In the genomic region with DNA sequence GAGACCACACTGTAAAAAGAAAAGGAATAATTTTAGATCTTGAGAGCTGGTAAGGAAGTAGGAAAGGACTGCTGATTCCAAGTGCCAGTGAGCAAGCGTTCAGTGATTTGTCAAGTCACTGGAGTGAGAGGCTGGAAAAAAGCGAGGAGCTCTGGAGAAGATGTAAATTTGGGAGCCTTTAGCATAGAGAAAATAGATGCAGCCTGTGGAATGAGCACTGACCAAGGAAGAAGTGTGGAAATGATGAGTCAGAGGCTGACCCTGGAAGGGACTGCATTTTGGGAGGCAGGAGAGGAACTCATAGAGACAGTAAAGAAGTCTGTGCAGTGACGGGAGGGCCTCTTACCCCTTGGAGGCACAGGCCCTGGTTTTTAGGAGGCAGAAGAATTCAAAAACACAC, we compare ENCODE assay signal across 17 cellular contexts. TPM values are rescaled to one million over a fixed set of nuclear protein-coding genes. Genes with fewer than 3 reads are reported as not detected.
DNase-seq lines count a peak whose midpoint lies in the region; FAIRE-seq and TF ChIP-seq lines count a peak whose summit lies in the region.
"Had no signal": no experiment of that assay in that cellular context is flagged by ENCODE, and none has a peak within 500 bp of the region (broad histone marks: within the 10 kb centered on the region; RNA-seq: fewer than 3 reads in every experiment).

No MANE protein-coding gene starts in this region.

- TF ChIP-seq POLR2A in uterus (IDR thresholded peaks at IDR 0.05): no peak

- intact Hi-C loops in uterus (cut with DNase I; ENCODE audit: low total_unique reads): no loop called here

- peak overlapping the region; percentile 53 to 54 for H3K27ac ChIP-seq in uterus

- no peaks in the 10 kb centered on the region for H3K4me1 Mint-ChIP-seq in activated naive CD8-positive, alpha-beta T cell treated with anti-CD3 and anti-CD28 coated beads for 36 hours
- H3K4me1 Mint-ChIP-seq: immature natural killer cell, natural killer cell had no signal

- H3K36me3 Mint-ChIP-seq in activated naive CD8-positive, alpha-beta T cell treated with anti-CD3 and anti-CD28 coated beads for 36 hours: no peaks in the 10 kb centered on the region
- H3K36me3 Mint-ChIP-seq: natural killer cell had no signal

- no peaks in the 10 kb centered on the region for H3K9me3 ChIP-seq in uterus

- H3K4me3 Mint-ChIP-seq in activated naive CD8-positive, alpha-beta T cell treated with anti-CD3 and anti-CD28 coated beads for 36 hours: no peak overlapping the region
- H3K4me3 Mint-ChIP-seq: activated CD8-positive, alpha-beta T cell treated with anti-CD3 and anti-CD28 coated beads for 36 hours; activated naive CD8-positive, alpha-beta T cell; immature natural killer cell; natural killer cell had no signal

- FAIRE-seq in GM19239 (lab: Jason Lieb, UNC): no peak
- FAIRE-seq: A204.1, endometrium had no signal

- no peak for TF ChIP-seq CTCF in uterus (IDR thresholded peaks at IDR 0.05)

- peak; percentile 40 for DNase-seq in activated CD8-positive, alpha-beta memory T cell treated with anti-CD3 and anti-CD28 coated beads for 24 hours
- DNase-seq in activated CD8-positive, alpha-beta memory T cell treated with anti-CD3 and anti-CD28 coated beads, Interleukin-2, amount 50 U/mL, for 4 hours: no peak
- DNase-seq in amniotic epithelial cell (ENCODE audit: low read depth) (peak; percentile 3), hepatic stellate cell (ENCODE audit: low spot score) (peak; percentile 74), uterus (no peak), GM19239 (ENCODE audit: insufficient read length, low spot score) (no peak), occipital lobe (lab: John Stamatoyannopoulos, UW) (no peak)
- no peak for DNase-seq in activated naive CD8-positive, alpha-beta T cell treated with anti-CD3 and anti-CD28 coated beads for 36 hours
- DNase-seq: activated CD8-positive, alpha-beta T cell treated with anti-CD3 and anti-CD28 coated beads for 36 hours; immature natural killer cell; natural killer cell; NCI-H1417 treated with DMSO at 0.1 percent for 48 hours; NCI-H82; stimulated activated CD4-positive, alpha-beta T cell treated with anti-CD3 and anti-CD28 coated beads, Interleukin-12 subunit alpha, Interleukin-12 subunit beta, amount 100 ng/mL, for 4 hours had no signal

- no peaks in the 10 kb centered on the region for H3K27me3 Mint-ChIP-seq in activated naive CD8-positive, alpha-beta T cell treated with anti-CD3 and anti-CD28 coated beads for 36 hours
- H3K27me3 Mint-ChIP-seq: activated CD8-positive, alpha-beta T cell treated with anti-CD3 and anti-CD28 coated beads for 36 hours; activated naive CD8-positive, alpha-beta T cell had no signal

- peaks cover 0 to 7% of the 10 kb centered on the region in 2 donors for H3K4me1 ChIP-seq in uterus

- no peak overlapping the region for H3K27ac Mint-ChIP-seq in activated naive CD8-positive, alpha-beta T cell treated with anti-CD3 and anti-CD28 coated beads for 36 hours
- H3K27ac Mint-ChIP-seq: activated CD8-positive, alpha-beta T cell treated with anti-CD3 and anti-CD28 coated beads for 36 hours; activated naive CD8-positive, alpha-beta T cell; immature natural killer cell; natural killer cell had no signal

- H3K4me3 ChIP-seq in uterus: no peak overlapping the region

- no peaks in the 10 kb centered on the region for H3K36me3 ChIP-seq in uterus

- H3K9me3 Mint-ChIP-seq in activated naive CD8-positive, alpha-beta T cell treated with anti-CD3 and anti-CD28 coated beads for 36 hours: no peaks in the 10 kb centered on the region
- H3K9me3 Mint-ChIP-seq: activated CD8-positive, alpha-beta T cell treated with anti-CD3 and anti-CD28 coated beads for 36 hours; immature natural killer cell; natural killer cell had no signal

- no peaks in the 10 kb centered on the region for H3K27me3 ChIP-seq in uterus

RNA-seq across cellular contexts. Expression of gene ABTB1, which starts 17.1 kb away (rescaled TPM):
- total RNA-seq in uterus (10 to 100 TPM; 14.4 to 42.8 (median 28.8) TPM), occipital lobe (4.7 TPM)
- 1 to 10 TPM; 6.8 to 8.0 TPM for total RNA-seq in activated naive CD8-positive, alpha-beta T cell treated with anti-CD3 and anti-CD28 coated beads for 36 hours

RNA-seq across cellular contexts. Expression of gene PODXL2, which starts 26.7 kb away (rescaled TPM):
- 10 to 100 TPM in 1 of 4 donors, 1 to 10 TPM in 1, not detected in 2; 1.5 to 13.5 TPM for total RNA-seq in uterus
- 160 TPM for total RNA-seq in occipital lobe
- 1 to 10 TPM; 1.3 to 1.7 TPM for total RNA-seq in activated naive CD8-positive, alpha-beta T cell treated with anti-CD3 and anti-CD28 coated beads for 36 hours

RNA-seq across cellular contexts. Expression of gene MCM2, which starts 57.4 kb away (rescaled TPM):
- total RNA-seq in uterus (10 to 100 TPM in 2 of 4 donors, 1 to 10 TPM in 2; 5.9 to 80.3 (median 15.7) TPM), occipital lobe (16.8 TPM)
- total RNA-seq in activated naive CD8-positive, alpha-beta T cell treated with anti-CD3 and anti-CD28 coated beads for 36 hours: 100 to 1,000 TPM; 311 to 325 TPM

Comparison
In these comparisons a context has a peak if more than half of its experiments do, and no peak if none do; other contexts are left out.
1. DNase-seq: peak in activated CD8-positive, alpha-beta memory T cell treated with anti-CD3 and anti-CD28 coated beads for 24 hours (single experiment), amniotic epithelial cell (single experiment) and hepatic stellate cell (single experiment); none in activated CD8-positive, alpha-beta memory T cell treated with anti-CD3 and anti-CD28 coated beads, Interleukin-2, amount 50 U/mL, for 4 hours (single experiment), uterus (0 of 2), GM19239 (single experiment), occipital lobe (single experiment) and activated naive CD8-positive, alpha-beta T cell treated with anti-CD3 and anti-CD28 coated beads for 36 hours (single experiment).
2. RNA of gene PODXL2, which starts 26.7 kb away (total RNA-seq): 160 TPM in occipital lobe (single experiment); 1.3 to 1.7 TPM in activated naive CD8-positive, alpha-beta T cell treated with anti-CD3 and anti-CD28 coated beads for 36 hours and 1.5 to 13.5 TPM in uterus; every median in the first group is over 10 times any median in the second.